16 cellular contexts compared by ENCODE assay signal in the genomic region with DNA sequence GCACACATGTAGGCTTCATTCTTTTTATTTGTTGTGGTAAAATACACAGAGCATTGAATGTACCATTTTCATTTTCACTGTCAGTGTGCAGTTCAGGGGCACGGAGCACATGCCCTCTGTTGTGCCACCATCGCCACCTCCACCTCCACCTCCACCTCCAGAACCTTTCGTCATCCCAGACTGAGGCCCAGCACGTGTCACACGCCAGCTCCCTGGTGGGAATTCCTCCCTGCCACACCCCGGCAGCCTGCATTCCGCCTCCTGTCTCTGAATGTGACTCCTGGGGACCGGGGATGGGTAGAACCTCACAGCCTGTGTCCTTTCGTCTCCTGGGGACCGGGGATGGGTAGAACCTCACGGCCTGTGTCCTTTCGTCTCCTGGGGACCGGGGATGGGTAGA.
"Had no signal": no experiment of that assay in that cellular context is flagged by ENCODE, and none has a peak within 500 bp of the region (broad histone marks: within the 10 kb centered on the region; RNA-seq: fewer than 3 reads in every experiment).

No MANE protein-coding gene starts in this region.

- H3K27ac Mint-ChIP-seq: naive thymus-derived CD8-positive, alpha-beta T cell; type B pancreatic cell had no signal

- H3K36me3 Mint-ChIP-seq: naive thymus-derived CD8-positive, alpha-beta T cell had no signal

- DNase-seq: colonic mucosa; dermis blood vessel endothelial cell; erythroblast; foreskin keratinocyte; hippocampal formation; kidney glomerular epithelial cell; mammary epithelial cell; mucosa of descending colon; naive thymus-derived CD8-positive, alpha-beta T cell; ovary; small intestine; stimulated activated CD4-positive, alpha-beta T cell treated with anti-CD3 and anti-CD28 coated beads, Interleukin-12 subunit alpha, Interleukin-12 subunit beta, amount 100 ng/mL, for 4 hours; stimulated activated naive CD4-positive, alpha-beta T cell treated with Interleukin-2 at 50 U/mL for 16 hours had no signal

- H3K4me1 ChIP-seq: colonic mucosa had no signal

- ATAC-seq: foreskin keratinocyte; heart left ventricle; mucosa of descending colon; naive thymus-derived CD8-positive, alpha-beta T cell; right cardiac atrium had no signal

- H3K27ac ChIP-seq: colonic mucosa, foreskin keratinocyte, heart left ventricle, ovary had no signal

- H3K36me3 ChIP-seq: colonic mucosa, ovary had no signal

- H3K27me3 ChIP-seq: colonic mucosa, foreskin keratinocyte, heart left ventricle, ovary had no signal

- H3K9me3 ChIP-seq: colonic mucosa, heart left ventricle, mucosa of descending colon, ovary had no signal

- H3K4me3 ChIP-seq: colonic mucosa, heart left ventricle, mucosa of descending colon, ovary had no signal

- H3K27me3 Mint-ChIP-seq: naive thymus-derived CD8-positive, alpha-beta T cell; type B pancreatic cell had no signal

- H3K4me3 Mint-ChIP-seq: naive thymus-derived CD8-positive, alpha-beta T cell; type B pancreatic cell had no signal

- H3K9me3 Mint-ChIP-seq: naive thymus-derived CD8-positive, alpha-beta T cell; type B pancreatic cell had no signal
